Comparison of ENCODE assay signal across 8 cellular contexts in genomic region chr2:42360890-42361727, GRCh38. TPM values are rescaled to one million over a fixed set of nuclear protein-coding genes. Genes with fewer than 3 reads are reported as not detected.
DNase-seq lines count a peak whose midpoint lies in the region; ATAC-seq and TF ChIP-seq lines count a peak whose summit lies in the region.

A gene with protein sequence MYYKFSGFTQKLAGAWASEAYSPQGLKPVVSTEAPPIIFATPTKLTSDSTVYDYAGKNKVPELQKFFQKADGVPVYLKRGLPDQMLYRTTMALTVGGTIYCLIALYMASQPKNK (minus strand): TSS chr2:42361217. CDS start chr2:42361161, 56 bp downstream.

- H3K27me3 Mint-ChIP-seq in HFFc6 (ENCODE audit: insufficient read depth), result peaks cover 12% of the 10 kb centered on the region
- H3K27me3 Mint-ChIP-seq in activated naive CD4-positive, alpha-beta T cell treated with anti-CD3 and anti-CD28 coated beads, Interleukin-2, amount 10 ng/mL, durations not matched to agents 7 days and 5 days, result no peaks in the 10 kb centered on the region

- H3K9ac ChIP-seq in SK-N-MC (ENCODE audit: insufficient read length), result peak within 1 kb of the TSS; percentile 95

- H3K4me3 ChIP-seq in GM06990 (replicated peaks; ENCODE audit: low read depth, low read length), result peak within 1 kb of the TSS; percentile 83
- peak within 1 kb of the TSS; percentile 95 for H3K4me3 ChIP-seq in NB4 (ENCODE audit: low read depth, low read length)
- peak within 1 kb of the TSS; percentile 87 for H3K4me3 ChIP-seq in SK-N-MC
- H3K4me3 ChIP-seq in gastroesophageal sphincter, result peak within 1 kb of the TSS; percentile 74 to 95

- CTCF ChIA-PET in activated naive CD4-positive, alpha-beta T cell treated with anti-CD3 and anti-CD28 coated beads, Interleukin-2, amount 10 ng/mL, durations not matched to agents 7 days and 5 days (lab: Charles Lee), result interaction anchor here (1.3 to 2.7 kb wide), 2 partner anchors 11 to 271 kb away, joined by 6 to 9 read pairs; no protein-coding TSS in a partner anchor

- H3K27ac Mint-ChIP-seq in HFFc6, result peak within 1 kb of the TSS; percentile 99
- peak within 1 kb of the TSS; percentile 98 for H3K27ac Mint-ChIP-seq in activated naive CD4-positive, alpha-beta T cell treated with anti-CD3 and anti-CD28 coated beads, Interleukin-2, amount 10 ng/mL, durations not matched to agents 7 days and 5 days

- H3K36me3 ChIP-seq in GM06990 (ENCODE audit: control insufficient read depth, insufficient read depth, low read length) (no peaks in the 10 kb centered on the region; the same call in 1 of the 2 replicates), SK-N-MC (ENCODE audit: insufficient read depth, low read length) (no peaks in the 10 kb centered on the region), gastroesophageal sphincter (peaks cover 0 to 3% of the 10 kb centered on the region in 2 donors)

- TF ChIP-seq CTCF in GM06990 (IDR thresholded peaks at IDR 0.05; ENCODE audit: insufficient read depth, low read length, poor library complexity, severe bottlenecking) (peak; percentile 16), HFFc6 (IDR thresholded peaks at IDR 0.05) (peak; percentile 20; the same call in 1 of the 2 replicates), NB4 (IDR thresholded peaks at IDR 0.05; ENCODE audit: low read depth, low read length) (peak; percentile 5), gastroesophageal sphincter (IDR thresholded peaks at IDR 0.05) (peak in 2 of 4 experiments; percentile 22 to 53)

- H3K9me3 ChIP-seq in SK-N-MC (ENCODE audit: low read depth, low read length) (no peaks in the 10 kb centered on the region), gastroesophageal sphincter (no peaks in the 10 kb centered on the region)

- peak within 1 kb of the TSS; percentile 93 for H3K4me3 Mint-ChIP-seq in HFFc6
- H3K4me3 Mint-ChIP-seq in activated naive CD4-positive, alpha-beta T cell treated with anti-CD3 and anti-CD28 coated beads, Interleukin-2, amount 10 ng/mL, durations not matched to agents 7 days and 5 days, result peak within 1 kb of the TSS; percentile 84

- TF ChIP-seq POLR2A in NB4 (IDR thresholded peaks at IDR 0.05; ENCODE audit: extremely low read depth, insufficient read length), result peak; percentile 47
- TF ChIP-seq POLR2A in gastroesophageal sphincter (IDR thresholded peaks at IDR 0.05), result peak; percentile 53 to 55

- WGBS in gastroesophageal sphincter (ENCODE audit: low coverage in 1 of 2), 2 donors, result 0% methylated on average over 3 to 6 of the region's 61 CpGs

- peaks cover 11% of the 10 kb centered on the region; the same call in 1 of the 2 replicates for H3K36me3 Mint-ChIP-seq in HFFc6 (ENCODE audit: low read depth)
- peaks cover 11% of the 10 kb centered on the region for H3K36me3 Mint-ChIP-seq in activated naive CD4-positive, alpha-beta T cell treated with anti-CD3 and anti-CD28 coated beads, Interleukin-2, amount 10 ng/mL, durations not matched to agents 7 days and 5 days

- H3K9me3 Mint-ChIP-seq in HFFc6, result no peaks in the 10 kb centered on the region
- H3K9me3 Mint-ChIP-seq in activated naive CD4-positive, alpha-beta T cell treated with anti-CD3 and anti-CD28 coated beads, Interleukin-2, amount 10 ng/mL, durations not matched to agents 7 days and 5 days, result no peaks in the 10 kb centered on the region

- H3K27me3 ChIP-seq in GM06990 (replicated peaks; ENCODE audit: control insufficient read depth, insufficient read depth, low read length), result no peaks in the 10 kb centered on the region; the same call in 1 of the 2 replicates
- H3K27me3 ChIP-seq in gastroesophageal sphincter, result no peaks in the 10 kb centered on the region

- peak; percentile 99 for ATAC-seq in gastroesophageal sphincter

- peaks cover 0 to 50% (median 14%) of the 10 kb centered on the region in 3 donors for H3K4me1 ChIP-seq in gastroesophageal sphincter

- peak within 1 kb of the TSS; percentile 98 for H3K27ac ChIP-seq in SK-N-MC
- peak within 1 kb of the TSS; percentile 58 to 95 (median 90) for H3K27ac ChIP-seq in gastroesophageal sphincter

- DNase-seq in GM06990 (ENCODE audit: extremely low read depth, insufficient read length), result peak; percentile 92
- peak; percentile 94 for DNase-seq in HFFc6
- DNase-seq in NB4 (ENCODE audit: low read depth), result peak; percentile 97
- peak; percentile 89 for DNase-seq in SK-N-MC (ENCODE audit: low read depth, low spot score)
- DNase-seq in activated naive CD4-positive, alpha-beta T cell treated with anti-CD3 and anti-CD28 coated beads, Interleukin-2, amount 10 ng/mL, durations not matched to agents 7 days and 5 days, result peak; percentile 97
- DNase-seq in non-pigmented ciliary epithelial cell (ENCODE audit: low read depth), result peak; percentile 89
- peak; percentile 98 for DNase-seq in superior temporal gyrus (ENCODE audit: extremely low spot score)

- peaks cover 43% of the 10 kb centered on the region for H3K4me1 Mint-ChIP-seq in HFFc6 (ENCODE audit: low read depth)
- peaks cover 45% of the 10 kb centered on the region for H3K4me1 Mint-ChIP-seq in activated naive CD4-positive, alpha-beta T cell treated with anti-CD3 and anti-CD28 coated beads, Interleukin-2, amount 10 ng/mL, durations not matched to agents 7 days and 5 days

- TF ChIP-seq EP300 in gastroesophageal sphincter (IDR thresholded peaks at IDR 0.05), result no peak

RNA-seq across cellular contexts. Expression of the gene that starts here (rescaled TPM):
- 100 to 1,000 TPM; 118 to 130 (median 125) TPM for total RNA-seq in HFFc6 (2021; fragmentation: NEBNext Ultra II Directional; extraction: Animal tissue kit (Norgen Biotek cat#: 25700))
- 100 to 1,000 TPM in 3 of 4 donors, 10 to 100 TPM in 1; 85.3 to 131 (median 113) TPM for total RNA-seq in gastroesophageal sphincter

Comparison
In these comparisons a context has a peak if more than half of its experiments do, and no peak if none do; other contexts are left out.
1. Peak in every context shown above with its lines: DNase-seq, ATAC-seq, H3K4me3 ChIP-seq and H3K27ac ChIP-seq.